ENCODE assay signal across 15 cellular contexts in the genomic region with DNA sequence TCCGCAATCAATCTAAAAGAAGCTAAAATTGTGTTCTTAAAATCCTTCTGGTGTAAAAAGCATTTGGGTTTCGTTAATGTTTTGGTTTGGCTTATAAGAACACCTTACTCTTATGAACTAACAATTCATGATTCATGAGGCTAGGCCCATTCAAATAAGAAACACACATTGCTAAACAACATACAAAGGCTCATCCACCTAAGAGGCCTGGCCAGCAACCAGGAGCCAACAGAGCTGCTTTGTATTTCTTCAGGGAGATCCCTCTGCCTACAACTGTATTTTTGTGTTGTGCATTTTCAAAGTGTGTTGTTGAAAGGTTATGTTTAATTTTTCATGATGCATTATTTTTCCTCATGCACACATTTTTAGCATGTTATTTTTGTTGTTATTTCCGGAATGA.
DNase-seq lines count a peak whose midpoint lies in the region; ATAC-seq and TF ChIP-seq lines count a peak whose summit lies in the region.
"Had no signal": no experiment of that assay in that cellular context is flagged by ENCODE, and none has a peak within 500 bp of the region (broad histone marks: within the 10 kb centered on the region; RNA-seq: fewer than 3 reads in every experiment).

No MANE protein-coding gene starts in this region.

- TF ChIP-seq CTCF in breast epithelium (IDR thresholded peaks at IDR 0.05): no peak

- no peak overlapping the region for H3K4me3 ChIP-seq in breast epithelium
- H3K4me3 ChIP-seq: Peyer's patch had no signal

- no peaks in the 10 kb centered on the region for H3K27me3 ChIP-seq in breast epithelium
- H3K27me3 ChIP-seq: Peyer's patch had no signal

- no peaks in the 10 kb centered on the region for H3K9me3 ChIP-seq in breast epithelium
- H3K9me3 ChIP-seq: Peyer's patch had no signal

- H3K36me3 ChIP-seq in breast epithelium: no peaks in the 10 kb centered on the region
- H3K36me3 ChIP-seq: Peyer's patch had no signal

- ATAC-seq in HG02571 (IDR thresholded peaks at IDR 0.05; ENCODE audit: unreplicated experiment): no peak

- TF ChIP-seq POLR2A in breast epithelium (IDR thresholded peaks at IDR 0.05): no peak

- intact Hi-C loops in breast epithelium (cut with DNase I; ENCODE audit: low total_unique reads): no loop called here

- DNase-seq in NCI-H69 (lab: John Stamatoyannopoulos, UW) (peak; percentile 50), breast epithelium (ENCODE audit: low spot score in 2 of 2) (peak in 1 of 2 donors; percentile 65), inferior parietal cortex (ENCODE audit: extremely low spot score) (peak; percentile 34), putamen (ENCODE audit: low spot score) (peak; percentile 28), KBM-7 (no peak), T-helper 1 cell (no peak)
- DNase-seq in stimulated activated CD4-positive, alpha-beta T cell treated with anti-CD3 and anti-CD28 coated beads, Interleukin-2, amount 100 ng/mL, for 24 hours: no peak
- DNase-seq: CD4-positive, alpha-beta memory T cell; HFFc6; NCI-H187 treated with DMSO at 0.1 percent for 48 hours; NCI-H2171 treated with DMSO at 0.1 percent for 48 hours; NCI-H510A; Peyer's patch; SHP77 had no signal

- peak overlapping the region; percentile 21 to 34 for H3K27ac ChIP-seq in breast epithelium
- H3K27ac ChIP-seq: Peyer's patch had no signal

- H3K4me1 ChIP-seq in breast epithelium: no peaks in the 10 kb centered on the region
- H3K4me1 ChIP-seq: Peyer's patch had no signal

- in situ Hi-C loops in KBM-7 (cut with MboI; ENCODE audit: low pct_unique_long_range_greater_than_20kb, low sequenced_read_pairs): no loop called here

Comparison
In these comparisons a context has a peak if more than half of its experiments do, and no peak if none do; other contexts are left out.
1. DNase-seq: peak in NCI-H69 (single experiment), inferior parietal cortex (single experiment) and putamen (single experiment); none in stimulated activated CD4-positive, alpha-beta T cell treated with anti-CD3 and anti-CD28 coated beads, Interleukin-2, amount 100 ng/mL, for 24 hours (0 of 2), KBM-7 (single experiment) and T-helper 1 cell (0 of 5).